Comparison of ENCODE assay signal across 2 cellular contexts in the genomic region with DNA sequence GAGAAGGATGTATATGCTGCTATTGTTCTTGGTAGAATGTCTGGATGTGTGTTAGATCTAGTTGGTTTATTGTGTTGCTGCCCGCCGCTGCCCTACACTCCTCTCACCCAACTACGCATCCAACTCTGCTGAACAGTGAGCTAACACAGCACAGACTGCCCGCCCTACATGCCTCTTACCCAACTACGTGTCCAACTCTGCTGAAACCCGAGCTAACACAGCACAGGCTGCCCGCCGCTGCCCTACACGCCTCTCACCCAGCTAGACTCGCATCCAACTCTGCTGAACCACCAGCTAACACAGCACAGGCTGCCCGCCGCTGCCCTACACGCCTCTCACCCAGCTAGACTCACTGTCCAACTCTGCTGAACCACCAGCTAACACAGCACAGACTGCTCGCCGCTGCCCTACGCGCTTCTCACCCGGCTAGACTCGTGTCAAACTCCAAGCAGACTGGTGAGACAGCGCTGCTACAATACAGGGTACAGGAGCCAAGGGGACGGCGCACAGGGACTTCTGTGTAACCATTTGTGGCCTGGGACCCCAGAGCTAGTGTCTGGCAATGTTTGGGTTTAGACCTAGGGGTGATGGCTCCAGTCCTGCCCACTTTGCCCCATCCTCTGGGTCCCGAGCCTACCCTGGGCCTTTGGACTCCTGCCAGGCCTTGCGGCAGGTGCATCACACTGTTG.
TF ChIP-seq lines count a peak whose summit lies in the region.

No MANE protein-coding gene starts in this region.

TF ChIP-seq in K562, 482 proteins besides CTCF, POLR2A, EP300 and RAD21:
- TF ChIP-seq NUFIP1 (IDR thresholded peaks at IDR 0.05; ENCODE audit: partially characterized antibody) (no peak), NFIC (IDR thresholded peaks at IDR 0.05) (peak; percentile 15)

TF ChIP-seq in GM23338, 12 proteins besides CTCF, POLR2A, EP300 and RAD21:
- no peak for TF ChIP-seq JUNB (IDR thresholded peaks at IDR 0.05; ENCODE audit: unreplicated experiment)
- no peak for TF ChIP-seq STAT1 (IDR thresholded peaks at IDR 0.05; ENCODE audit: unreplicated experiment)
- no peak for TF ChIP-seq ZNF331 (CRISPR knock-in tag; IDR thresholded peaks at IDR 0.05; ENCODE audit: low read depth)
- no peak for TF ChIP-seq EZH2 (IDR thresholded peaks at IDR 0.05; ENCODE audit: low read depth, unreplicated experiment)
- TF ChIP-seq NANOG (IDR thresholded peaks at IDR 0.05; ENCODE audit: borderline replicate concordance), result no peak
